ENCODE assay signal across 28 cellular contexts in genomic region chr11:86722748-86723147, GRCh38. TPM values are rescaled to one million over a fixed set of nuclear protein-coding genes. Genes with fewer than 3 reads are reported as not detected.
DNase-seq lines count a peak whose midpoint lies in the region; FAIRE-seq and TF ChIP-seq lines count a peak whose summit lies in the region.
"Had no signal": no experiment of that assay in that cellular context is flagged by ENCODE, and none has a peak within 500 bp of the region (broad histone marks: within the 10 kb centered on the region; RNA-seq: fewer than 3 reads in every experiment).

No MANE protein-coding gene starts in this region.

- H3K79me2 ChIP-seq in GM23248 (ENCODE audit: insufficient read depth) = no peaks in the 10 kb centered on the region
- H3K79me2 ChIP-seq in smooth muscle cell (ENCODE audit: low read depth) = no peaks in the 10 kb centered on the region

- H3K27ac ChIP-seq in GM23248 = no peak overlapping the region
- H3K27ac ChIP-seq in smooth muscle cell (ENCODE audit: low read depth) = peak overlapping the region; percentile 63
- H3K27ac ChIP-seq: C4-2B, RWPE1, SK-N-MC had no signal

- H3K4me3 ChIP-seq in GM23248 (no peak overlapping the region), smooth muscle cell (no peak overlapping the region)
- H3K4me3 ChIP-seq: MG63, SK-N-MC had no signal

- H2AFZ ChIP-seq in GM23248 (no peak overlapping the region), smooth muscle cell (ENCODE audit: low read depth) (no peak overlapping the region)

- peak overlapping the region; percentile 27 for H3K4me2 ChIP-seq in GM23248 (ENCODE audit: unreplicated experiment)
- H3K4me2 ChIP-seq in smooth muscle cell = no peak overlapping the region

- no peaks in the 10 kb centered on the region for H3K27me3 ChIP-seq in GM23248 (replicated peaks; ENCODE audit: insufficient read depth)
- H3K27me3 ChIP-seq in smooth muscle cell (ENCODE audit: low read depth) = no peaks in the 10 kb centered on the region
- H3K27me3 ChIP-seq: MG63 had no signal

- H3K4me1 ChIP-seq in GM23248 (ENCODE audit: insufficient read depth) (peaks cover 52% of the 10 kb centered on the region), smooth muscle cell (ENCODE audit: low read depth) (peaks cover 12% of the 10 kb centered on the region)

- H3K9ac ChIP-seq in GM23248 (no peak overlapping the region), smooth muscle cell (ENCODE audit: low read depth) (no peak overlapping the region)

- FAIRE-seq in TTC549 (lab: Jason Lieb, UNC) (peak; percentile 81), endometrium (lab: Jason Lieb, UNC) (peak; percentile 70)
- FAIRE-seq: GM12891, HTR-8/SVneo had no signal

- H3K36me3 ChIP-seq in GM23248 (ENCODE audit: low read depth) (0 out of 2 replicates have a peak, but pooled peaks cover 3% of the 10 kb centered on the region), smooth muscle cell (ENCODE audit: low read depth) (no peaks in the 10 kb centered on the region)
- H3K36me3 ChIP-seq: MG63 had no signal

- H3F3A ChIP-seq in GM23248 (ENCODE audit: insufficient read depth) = peaks cover 36% of the 10 kb centered on the region
- peaks cover 3% of the 10 kb centered on the region for H3F3A ChIP-seq in smooth muscle cell (ENCODE audit: low read depth)

- DNase-seq in GM23248 (no peak), smooth muscle cell (lab: John Stamatoyannopoulos, UW; ENCODE audit: unreplicated experiment) (no peak), retina (no peak), SIG-M5 treated with dmso at 0.1 percent for 504 hours (lab: John Stamatoyannopoulos, UW; ENCODE audit: unreplicated experiment) (no peak), Kasumi-1 (lab: John Stamatoyannopoulos, UW) (no peak)
- DNase-seq: CD8-positive, alpha-beta memory T cell; DMS 273 treated with DMSO at 0.1 percent for 48 hours; DMS79; GF-D8; H7; HFFc6; KBM-7; MG63; NCI-H1105 treated with DMSO at 0.1 percent for 48 hours; NCI-H146; NCI-H1930; NCI-H446 treated with DMSO at 0.1 percent for 48 hours; NCI-H526; NCI-H82; SHP77 treated with DMSO at 0.1 percent for 48 hours had no signal

- in situ Hi-C loops in GM23248 (cut with MboI) = no loop called here

- H3K9me3 ChIP-seq in GM23248 (ENCODE audit: low read depth) = no peaks in the 10 kb centered on the region
- H3K9me3 ChIP-seq in smooth muscle cell (replicated peaks; ENCODE audit: low read depth) = no peaks in the 10 kb centered on the region

- H4K20me1 ChIP-seq in GM23248 (ENCODE audit: insufficient read depth) (no peaks in the 10 kb centered on the region), smooth muscle cell (ENCODE audit: low read depth) (no peaks in the 10 kb centered on the region)

- H3K9me2 ChIP-seq in GM23248 (ENCODE audit: insufficient read depth) = no peaks in the 10 kb centered on the region

- no peak for TF ChIP-seq CTCF in smooth muscle cell (IDR thresholded peaks at IDR 0.05; ENCODE audit: borderline replicate concordance, insufficient read depth, poor library complexity, severe bottlenecking)

RNA-seq across cellular contexts. Expression of gene ME3, which starts 50.3 kb away (rescaled TPM):
- 7.7 and 10.9 TPM in 2 replicates for total RNA-seq in GM23248 (2014; rRNA removed; shearing (Covaris generic))
- 7.5 TPM in 2 replicates for polyA plus RNA-seq in GM23248 (2016; fragmentation: Nextera tagmentation; extraction: Ambion mirVana)
- total RNA-seq in smooth muscle cell = 8.4 and 9.3 TPM in 2 replicates
- 4.2 and 9.7 TPM in 2 replicates for polyA plus RNA-seq in smooth muscle cell
- total RNA-seq: B cell had no signal
- polyA plus RNA-seq: CD8-positive, alpha-beta memory T cell had no signal
